17 cellular contexts compared by ENCODE assay signal in the genomic region with DNA sequence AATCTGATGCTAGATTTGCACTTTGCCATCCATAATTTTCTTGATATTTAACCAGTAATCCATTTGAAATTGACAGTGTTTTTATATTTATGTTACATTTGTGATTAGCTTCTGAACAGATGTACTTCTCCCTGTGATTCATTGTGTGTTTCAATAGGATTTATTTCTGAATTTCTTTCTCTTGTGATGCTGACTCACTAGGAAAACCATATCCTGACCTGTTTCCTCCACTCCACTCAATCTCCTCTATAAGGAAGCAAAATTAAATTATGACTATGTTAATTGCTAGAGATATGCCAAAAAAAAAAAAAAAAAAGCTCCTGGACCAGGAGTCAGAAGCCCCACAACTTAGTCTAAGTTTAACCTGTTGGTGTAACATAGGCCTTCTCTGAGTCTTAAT.
"Had no signal": no experiment of that assay in that cellular context is flagged by ENCODE, and none has a peak within 500 bp of the region (broad histone marks: within the 10 kb centered on the region; RNA-seq: fewer than 3 reads in every experiment).

No MANE protein-coding gene starts in this region.

- H3K27me3 ChIP-seq: ascending aorta, tibial artery, uterus had no signal

- H3K36me3 ChIP-seq: ascending aorta, left ventricle myocardium inferior, tibial artery, uterus had no signal

- H3K4me1 ChIP-seq: ascending aorta, left ventricle myocardium inferior, tibial artery, uterus had no signal

- H3K4me3 ChIP-seq: ascending aorta, coronary artery, left ventricle myocardium inferior, skin epidermis, tibial artery, uterus had no signal

- H3K27ac ChIP-seq: ascending aorta, coronary artery, left ventricle myocardium inferior, skin epidermis, tibial artery, uterus had no signal

- H3K9me3 ChIP-seq: ascending aorta, tibial artery, uterus had no signal

- ATAC-seq: activated CD4-positive, alpha-beta T cell treated with anti-CD3 and anti-CD28 coated beads for 36 hours; activated naive CD8-positive, alpha-beta T cell treated with anti-CD3 and anti-CD28 coated beads, Interleukin-2, amount 50 U/mL, for 24 hours; activated T-cell treated with anti-CD3 and anti-CD28 coated beads, Interleukin-2, amount 50 U/mL, for 72 hours had no signal

- FAIRE-seq: islet of Langerhans had no signal

- DNase-seq: activated CD4-positive, alpha-beta memory T cell treated with anti-CD3 and anti-CD28 coated beads, Interleukin-2, amount 10 ng/mL, durations not matched to agents 7 days and 5 days; activated CD4-positive, alpha-beta T cell treated with anti-CD3 and anti-CD28 coated beads for 36 hours; activated CD8-positive, alpha-beta memory T cell treated with anti-CD3 and anti-CD28 coated beads, Interleukin-2, amount 50 U/mL, for 4 hours; activated naive CD8-positive, alpha-beta T cell treated with anti-CD3 and anti-CD28 coated beads, Interleukin-2, amount 50 U/mL, for 24 hours; activated T-cell treated with anti-CD3 and anti-CD28 coated beads, Interleukin-2, amount 50 U/mL, for 72 hours; caudate nucleus; effector CD8-positive, alpha-beta T cell; glutamatergic neuron; left ventricle myocardium inferior; mesendoderm; SW 1271; tibial artery; uterus had no signal
